ENCODE assay signal across 31 cellular contexts in the genomic region with DNA sequence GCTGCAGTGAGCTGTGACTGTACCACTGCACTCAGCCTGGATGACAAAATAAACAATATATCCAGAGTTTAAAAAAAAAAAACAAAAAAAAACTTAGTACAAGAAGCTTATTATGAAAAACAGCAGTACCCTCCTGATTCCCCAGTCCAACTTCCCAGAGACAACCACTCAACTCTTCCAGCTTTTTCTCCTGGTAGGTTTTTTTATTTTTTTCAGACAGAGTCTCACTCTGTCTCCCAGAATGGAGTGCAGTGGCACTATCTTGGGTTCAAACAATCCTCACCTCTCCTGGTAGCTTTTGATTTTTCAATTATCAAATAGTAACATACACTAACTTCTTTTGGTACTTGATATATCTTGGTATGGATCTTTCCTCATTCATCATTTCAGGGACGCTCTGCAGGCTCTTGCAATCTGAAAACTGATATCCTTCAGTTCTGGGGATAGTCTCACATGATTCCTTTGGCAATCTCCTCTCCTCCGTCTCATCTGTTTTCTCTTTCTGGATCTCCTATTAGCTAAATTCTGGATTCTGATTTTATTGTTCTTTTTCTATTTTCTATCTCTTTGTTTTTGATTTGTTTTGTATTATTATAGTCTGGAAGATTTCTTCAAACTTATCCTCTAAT. TPM values are rescaled to one million over a fixed set of nuclear protein-coding genes. Genes with fewer than 3 reads are reported as not detected.
"Had no signal": no experiment of that assay in that cellular context is flagged by ENCODE, and none has a peak within 500 bp of the region (broad histone marks: within the 10 kb centered on the region; RNA-seq: fewer than 3 reads in every experiment).

No MANE protein-coding gene starts in this region.

- H3K27ac Mint-ChIP-seq: activated naive CD4-positive, alpha-beta T cell treated with anti-CD3 and anti-CD28 coated beads for 36 hours; activated naive CD8-positive, alpha-beta T cell treated with anti-CD3 and anti-CD28 coated beads for 36 hours; nephron; stimulated activated naive B cell treated with anti-CD40 and anti-IgM and Interleukin-4, amounts not matched to agents 10 μg/mL and 1 μg/mL and 100 μg/mL, for 72 hours had no signal

- ATAC-seq: activated CD4-positive, CD25-positive, alpha-beta regulatory T cell treated with anti-CD3 and anti-CD28 coated beads, Interleukin-2, amount 50 U/mL, for 24 hours; stimulated activated naive B cell treated with anti-CD40 and anti-IgM and Interleukin-4, amounts not matched to agents 10 μg/mL and 1 μg/mL and 100 μg/mL, for 72 hours; upper lobe of right lung had no signal

- FAIRE-seq: endothelial cell of umbilical vein had no signal

- H3K27me3 Mint-ChIP-seq: activated naive CD8-positive, alpha-beta T cell treated with anti-CD3 and anti-CD28 coated beads for 36 hours; brain; progenitor cell of endocrine pancreas; stimulated activated naive B cell treated with anti-CD40 and anti-IgM and Interleukin-4, amounts not matched to agents 10 μg/mL and 1 μg/mL and 100 μg/mL, for 72 hours had no signal

- H3K4me2 ChIP-seq: smooth muscle cell had no signal

- H3K9me3 Mint-ChIP-seq: activated naive CD4-positive, alpha-beta T cell treated with anti-CD3 and anti-CD28 coated beads for 36 hours; activated naive CD8-positive, alpha-beta T cell treated with anti-CD3 and anti-CD28 coated beads for 36 hours; brain; nephron; stimulated activated naive B cell treated with anti-CD40 and anti-IgM and Interleukin-4, amounts not matched to agents 10 μg/mL and 1 μg/mL and 100 μg/mL, for 72 hours had no signal

- H3K4me3 Mint-ChIP-seq: activated naive CD4-positive, alpha-beta T cell treated with anti-CD3 and anti-CD28 coated beads for 36 hours; activated naive CD8-positive, alpha-beta T cell treated with anti-CD3 and anti-CD28 coated beads for 36 hours; brain; nephron; stimulated activated naive B cell treated with anti-CD40 and anti-IgM and Interleukin-4, amounts not matched to agents 10 μg/mL and 1 μg/mL and 100 μg/mL, for 72 hours had no signal

- H3K4me3 ChIP-seq: ascending aorta, cardiac muscle cell, left ventricle myocardium inferior, ovary, sigmoid colon, smooth muscle cell, stomach, suprapubic skin, tibial artery, upper lobe of right lung had no signal

- DNase-seq: activated CD4-positive, alpha-beta T cell treated with anti-CD3 and anti-CD28 coated beads for 48 hours; activated CD4-positive, alpha-beta T cell treated with anti-CD3 and anti-CD28 coated beads, Interleukin-2, amount 50 U/mL, for 48 hours; activated CD8-positive, alpha-beta memory T cell treated with anti-CD3 and anti-CD28 coated beads for 24 hours; activated effector memory CD4-positive, alpha-beta T cell treated with anti-CD3 and anti-CD28 coated beads, Interleukin-2, amount 50 U/mL, for 16 hours; activated naive CD4-positive, alpha-beta T cell treated with anti-CD3 and anti-CD28 coated beads for 36 hours; activated naive CD8-positive, alpha-beta T cell treated with anti-CD3 and anti-CD28 coated beads for 36 hours; foreskin melanocyte; islet precursor cell; left ventricle myocardium inferior; ovary; retina; sigmoid colon; stimulated activated CD4-positive, alpha-beta T cell treated with anti-CD3 and anti-CD28 coated beads, Interleukin-1b, Interleukin-23, amount 100 ng/mL, for 48 hours; stimulated activated CD4-positive, alpha-beta T cell treated with anti-CD3 and anti-CD28 coated beads, Interleukin-4, amount 100 ng/mL, for 4 hours; stimulated activated CD8-positive, alpha-beta memory T cell treated with anti-CD3 and anti-CD28 coated beads, Interleukin-4, amount 100 ng/mL, for 48 hours; stimulated activated naive B cell treated with anti-CD40 and anti-IgM and Interleukin-4, amounts not matched to agents 10 μg/mL and 1 μg/mL and 100 μg/mL, for 72 hours; stomach; T-helper 1 cell; tibial artery; upper lobe of right lung had no signal

- H3K9me3 ChIP-seq: ascending aorta, left ventricle myocardium inferior, neutrophil, ovary, sigmoid colon, stomach, suprapubic skin, tibial artery, upper lobe of right lung had no signal

- H3K36me3 ChIP-seq: ovary had no signal

- H3K27me3 ChIP-seq: ascending aorta, cardiac muscle cell, neutrophil, ovary, sigmoid colon, stomach, suprapubic skin, tibial artery, upper lobe of right lung had no signal

- H3K27ac ChIP-seq: ascending aorta, cardiac muscle cell, left ventricle myocardium inferior, neutrophil, ovary, sigmoid colon, stomach, suprapubic skin, tibial artery, upper lobe of right lung, VCaP had no signal

- H3K4me1 ChIP-seq: ascending aorta, left ventricle myocardium inferior, sigmoid colon, suprapubic skin, tibial artery, upper lobe of right lung had no signal

RNA-seq across cellular contexts. Expression of a gene that starts 52.9 kb away (rescaled TPM):
- total RNA-seq: ascending aorta had no signal
